ENCODE assay signal across 8 cellular contexts in genomic region chr1:112618721-112619517, GRCh38. TPM values are rescaled to one million over a fixed set of nuclear protein-coding genes. Genes with fewer than 3 reads are reported as not detected.
A peak's percentile ranks its signal among the peaks of the same experiment; 100 is the strongest.
DNase-seq lines count a peak whose midpoint lies in the region; ATAC-seq and TF ChIP-seq lines count a peak whose summit lies in the region.

A gene with protein sequence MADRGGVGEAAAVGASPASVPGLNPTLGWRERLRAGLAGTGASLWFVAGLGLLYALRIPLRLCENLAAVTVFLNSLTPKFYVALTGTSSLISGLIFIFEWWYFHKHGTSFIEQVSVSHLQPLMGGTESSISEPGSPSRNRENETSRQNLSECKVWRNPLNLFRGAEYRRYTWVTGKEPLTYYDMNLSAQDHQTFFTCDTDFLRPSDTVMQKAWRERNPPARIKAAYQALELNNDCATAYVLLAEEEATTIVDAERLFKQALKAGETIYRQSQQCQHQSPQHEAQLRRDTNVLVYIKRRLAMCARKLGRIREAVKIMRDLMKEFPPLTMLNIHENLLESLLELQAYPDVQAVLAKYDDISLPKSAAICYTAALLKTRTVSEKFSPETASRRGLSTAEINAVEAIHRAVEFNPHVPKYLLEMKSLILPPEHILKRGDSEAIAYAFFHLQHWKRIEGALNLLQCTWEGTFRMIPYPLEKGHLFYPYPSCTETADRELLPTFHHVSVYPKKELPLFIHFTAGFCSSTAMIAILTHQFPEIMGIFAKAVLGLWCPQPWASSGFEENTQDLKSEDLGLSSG (minus strand): TSS chr1:112619141. CDS start chr1:112619113, 28 bp downstream.

- H3K4me3 ChIP-seq in BJ (ENCODE audit: low read depth, low read length) = peak within 1 kb of the TSS; percentile 89
- peak within 1 kb of the TSS; percentile 93 for H3K4me3 ChIP-seq in GM23338

- H3K9me3 Mint-ChIP-seq in GM23338 = no peaks in the 10 kb centered on the region

- TF ChIP-seq CTCF in BJ (IDR thresholded peaks at IDR 0.05; ENCODE audit: insufficient read depth, low read depth, low read length) = no peak
- no peak for TF ChIP-seq CTCF in GM23338 (conservative IDR thresholded peaks at IDR 0.05; ENCODE audit: low read depth in 2 of 2)

- DNase-seq in BJ (ENCODE audit: low read depth) (no peak), GM23338 (ENCODE audit: low spot score) (peak; percentile 77), NCI-H2227 (lab: John Stamatoyannopoulos, UW; ENCODE audit: unreplicated experiment) (peak; percentile 87), dedifferentiated amniotic fluid mesenchymal stem cell (ENCODE audit: extremely low spot score) (peak; percentile 59), left kidney (ENCODE audit: low read depth, low spot score) (peak; percentile 90), HPDE6-E6E7 (ENCODE audit: extremely low spot score) (no peak)
- DNase-seq in activated CD4-positive, alpha-beta T cell treated with anti-CD3 and anti-CD28 coated beads, Interleukin-2, amount 50 U/mL, for 24 hours (ENCODE audit: low read depth in 1 of 2, low spot score in 1 of 2) = peak; percentile 35 to 36
- peak; percentile 41 to 45 for DNase-seq in stimulated activated CD4-positive, alpha-beta T cell treated with anti-CD3 and anti-CD28 coated beads, Interleukin-1b, Interleukin-23, amount 100 ng/mL, for 4 hours (ENCODE audit: low read depth in 2 of 2)

- H3K79me2 ChIP-seq in GM23338 (replicated peaks; ENCODE audit: insufficient read depth) = peaks cover 82% of the 10 kb centered on the region

- H3K4me2 ChIP-seq in GM23338 = peak within 1 kb of the TSS; percentile 96

- peaks cover 11% of the 10 kb centered on the region; the same call in 1 of the 2 replicates for H4K20me1 ChIP-seq in GM23338 (replicated peaks; ENCODE audit: insufficient read depth)

- peaks cover 20% of the 10 kb centered on the region for H3K4me1 Mint-ChIP-seq in GM23338

- H3K27me3 ChIP-seq in BJ (ENCODE audit: control insufficient read depth, insufficient read depth, low read length) (no peaks in the 10 kb centered on the region), GM23338 (ENCODE audit: insufficient read depth) (no peaks in the 10 kb centered on the region)

- H3K27me3 Mint-ChIP-seq in GM23338 (ENCODE audit: insufficient read depth, low read depth, poor library complexity) = peaks cover 10% of the 10 kb centered on the region

- H3K36me3 ChIP-seq in BJ (ENCODE audit: control insufficient read depth, insufficient read depth, low read length) (no peaks in the 10 kb centered on the region; the same call in 1 of the 2 replicates), GM23338 (ENCODE audit: insufficient read depth) (no peaks in the 10 kb centered on the region)

- H3K4me3 Mint-ChIP-seq in GM23338 = peak within 1 kb of the TSS; percentile 100

- peak within 1 kb of the TSS; percentile 100 for H3K27ac ChIP-seq in GM23338 (ENCODE audit: low read depth)

- peaks cover 11% of the 10 kb centered on the region for H3K4me1 ChIP-seq in GM23338 (ENCODE audit: insufficient read depth)

- no peaks in the 10 kb centered on the region for H3K9me2 ChIP-seq in GM23338 (ENCODE audit: insufficient read depth)

- peaks cover 4% of the 10 kb centered on the region; the same call in 1 of the 2 replicates for H3F3A ChIP-seq in GM23338 (replicated peaks; ENCODE audit: low read depth)

- peak; percentile 82 for ATAC-seq in GM23338

- CTCF ChIA-PET in BJ (lab: Yijun Ruan, JAX) = interaction anchor here (0.7 to 4.0 kb wide), 11 partner anchors 19 to 228 kb away, joined by 3 to 23 read pairs (median 3); partner anchors contain the start of genes PPM1J and RHOC

- peak within 1 kb of the TSS; percentile 89 for H2AFZ ChIP-seq in GM23338

- POLR2A ChIA-PET in BJ (lab: Charles Lee) = interaction anchor here (0.7 to 1.0 kb wide), 2 partner anchors 117 to 131 kb away, joined by 4 to 7 read pairs; no protein-coding TSS in a partner anchor

- H3K36me3 Mint-ChIP-seq in GM23338 (ENCODE audit: low read depth) = peaks cover 12% of the 10 kb centered on the region

- H3K27ac Mint-ChIP-seq in GM23338 = peak within 1 kb of the TSS; percentile 99

TF ChIP-seq in GM23338, 12 proteins besides CTCF, POLR2A, EP300 and RAD21:
- TF ChIP-seq, protein P1, sequence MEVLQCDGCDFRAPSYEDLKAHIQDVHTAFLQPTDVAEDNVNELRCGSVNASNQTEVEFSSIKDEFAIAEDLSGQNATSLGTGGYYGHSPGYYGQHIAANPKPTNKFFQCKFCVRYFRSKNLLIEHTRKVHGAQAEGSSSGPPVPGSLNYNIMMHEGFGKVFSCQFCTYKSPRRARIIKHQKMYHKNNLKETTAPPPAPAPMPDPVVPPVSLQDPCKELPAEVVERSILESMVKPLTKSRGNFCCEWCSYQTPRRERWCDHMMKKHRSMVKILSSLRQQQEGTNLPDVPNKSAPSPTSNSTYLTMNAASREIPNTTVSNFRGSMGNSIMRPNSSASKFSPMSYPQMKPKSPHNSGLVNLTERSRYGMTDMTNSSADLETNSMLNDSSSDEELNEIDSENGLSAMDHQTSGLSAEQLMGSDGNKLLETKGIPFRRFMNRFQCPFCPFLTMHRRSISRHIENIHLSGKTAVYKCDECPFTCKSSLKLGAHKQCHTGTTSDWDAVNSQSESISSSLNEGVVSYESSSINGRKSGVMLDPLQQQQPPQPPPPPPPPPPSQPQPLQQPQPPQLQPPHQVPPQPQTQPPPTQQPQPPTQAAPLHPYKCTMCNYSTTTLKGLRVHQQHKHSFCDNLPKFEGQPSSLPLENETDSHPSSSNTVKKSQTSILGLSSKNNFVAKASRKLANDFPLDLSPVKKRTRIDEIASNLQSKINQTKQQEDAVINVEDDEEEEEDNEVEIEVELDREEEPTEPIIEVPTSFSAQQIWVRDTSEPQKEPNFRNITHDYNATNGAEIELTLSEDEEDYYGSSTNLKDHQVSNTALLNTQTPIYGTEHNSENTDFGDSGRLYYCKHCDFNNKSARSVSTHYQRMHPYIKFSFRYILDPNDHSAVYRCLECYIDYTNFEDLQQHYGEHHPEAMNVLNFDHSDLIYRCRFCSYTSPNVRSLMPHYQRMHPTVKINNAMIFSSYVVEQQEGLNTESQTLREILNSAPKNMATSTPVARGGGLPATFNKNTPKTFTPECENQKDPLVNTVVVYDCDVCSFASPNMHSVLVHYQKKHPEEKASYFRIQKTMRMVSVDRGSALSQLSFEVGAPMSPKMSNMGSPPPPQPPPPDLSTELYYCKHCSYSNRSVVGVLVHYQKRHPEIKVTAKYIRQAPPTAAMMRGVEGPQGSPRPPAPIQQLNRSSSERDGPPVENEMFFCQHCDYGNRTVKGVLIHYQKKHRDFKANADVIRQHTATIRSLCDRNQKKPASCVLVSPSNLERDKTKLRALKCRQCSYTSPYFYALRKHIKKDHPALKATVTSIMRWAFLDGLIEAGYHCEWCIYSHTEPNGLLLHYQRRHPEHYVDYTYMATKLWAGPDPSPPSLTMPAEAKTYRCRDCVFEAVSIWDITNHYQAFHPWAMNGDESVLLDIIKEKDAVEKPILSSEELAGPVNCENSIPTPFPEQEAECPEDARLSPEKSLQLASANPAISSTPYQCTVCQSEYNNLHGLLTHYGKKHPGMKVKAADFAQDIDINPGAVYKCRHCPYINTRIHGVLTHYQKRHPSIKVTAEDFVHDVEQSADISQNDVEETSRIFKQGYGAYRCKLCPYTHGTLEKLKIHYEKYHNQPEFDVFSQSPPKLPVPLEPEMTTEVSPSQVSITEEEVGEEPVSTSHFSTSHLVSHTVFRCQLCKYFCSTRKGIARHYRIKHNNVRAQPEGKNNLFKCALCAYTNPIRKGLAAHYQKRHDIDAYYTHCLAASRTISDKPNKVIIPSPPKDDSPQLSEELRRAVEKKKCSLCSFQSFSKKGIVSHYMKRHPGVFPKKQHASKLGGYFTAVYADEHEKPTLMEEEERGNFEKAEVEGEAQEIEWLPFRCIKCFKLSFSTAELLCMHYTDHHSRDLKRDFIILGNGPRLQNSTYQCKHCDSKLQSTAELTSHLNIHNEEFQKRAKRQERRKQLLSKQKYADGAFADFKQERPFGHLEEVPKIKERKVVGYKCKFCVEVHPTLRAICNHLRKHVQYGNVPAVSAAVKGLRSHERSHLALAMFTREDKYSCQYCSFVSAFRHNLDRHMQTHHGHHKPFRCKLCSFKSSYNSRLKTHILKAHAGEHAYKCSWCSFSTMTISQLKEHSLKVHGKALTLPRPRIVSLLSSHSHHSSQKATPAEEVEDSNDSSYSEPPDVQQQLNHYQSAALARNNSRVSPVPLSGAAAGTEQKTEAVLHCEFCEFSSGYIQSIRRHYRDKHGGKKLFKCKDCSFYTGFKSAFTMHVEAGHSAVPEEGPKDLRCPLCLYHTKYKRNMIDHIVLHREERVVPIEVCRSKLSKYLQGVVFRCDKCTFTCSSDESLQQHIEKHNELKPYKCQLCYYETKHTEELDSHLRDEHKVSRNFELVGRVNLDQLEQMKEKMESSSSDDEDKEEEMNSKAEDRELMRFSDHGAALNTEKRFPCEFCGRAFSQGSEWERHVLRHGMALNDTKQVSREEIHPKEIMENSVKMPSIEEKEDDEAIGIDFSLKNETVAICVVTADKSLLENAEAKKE (CRISPR knock-in tag; IDR thresholded peaks at IDR 0.05) = no peak
- no peak for TF ChIP-seq STAT1 (IDR thresholded peaks at IDR 0.05; ENCODE audit: unreplicated experiment)
- no peak for TF ChIP-seq NANOG (IDR thresholded peaks at IDR 0.05; ENCODE audit: borderline replicate concordance)
- TF ChIP-seq POLR2AphosphoS5 (IDR thresholded peaks at IDR 0.05; ENCODE audit: low read depth) = peak; percentile 85
- TF ChIP-seq, protein P2, sequence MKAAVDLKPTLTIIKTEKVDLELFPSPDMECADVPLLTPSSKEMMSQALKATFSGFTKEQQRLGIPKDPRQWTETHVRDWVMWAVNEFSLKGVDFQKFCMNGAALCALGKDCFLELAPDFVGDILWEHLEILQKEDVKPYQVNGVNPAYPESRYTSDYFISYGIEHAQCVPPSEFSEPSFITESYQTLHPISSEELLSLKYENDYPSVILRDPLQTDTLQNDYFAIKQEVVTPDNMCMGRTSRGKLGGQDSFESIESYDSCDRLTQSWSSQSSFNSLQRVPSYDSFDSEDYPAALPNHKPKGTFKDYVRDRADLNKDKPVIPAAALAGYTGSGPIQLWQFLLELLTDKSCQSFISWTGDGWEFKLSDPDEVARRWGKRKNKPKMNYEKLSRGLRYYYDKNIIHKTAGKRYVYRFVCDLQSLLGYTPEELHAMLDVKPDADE (IDR thresholded peaks at IDR 0.05) = peak; percentile 34; the same call in 1 of the 2 replicates
- TF ChIP-seq EZH2 (IDR thresholded peaks at IDR 0.05; ENCODE audit: low read depth, unreplicated experiment) = no peak

RNA-seq across cellular contexts. Expression of the gene that starts here (rescaled TPM):
- 7.2 and 9.3 TPM in 2 replicates for polyA plus RNA-seq in BJ (2011; rRNA removed)
- 6.7 and 7.3 TPM in 2 replicates for polyA minus RNA-seq in BJ (2011; rRNA and poly(A)+ RNA removed)
- 18.2 and 30.0 TPM in 2 replicates for total RNA-seq in GM23338 (2014; rRNA removed; shearing (Covaris generic))
- 20.6 and 21.0 TPM in 2 replicates for polyA plus RNA-seq in GM23338 (2016; fragmentation: Nextera tagmentation; extraction: Ambion mirVana)

Comparison
In these comparisons a context has a peak if more than half of its experiments do, and no peak if none do; other contexts are left out.
1. DNase-seq: peak in GM23338 (single experiment), NCI-H2227 (single experiment), activated CD4-positive, alpha-beta T cell treated with anti-CD3 and anti-CD28 coated beads, Interleukin-2, amount 50 U/mL, for 24 hours (2 of 2), dedifferentiated amniotic fluid mesenchymal stem cell (single experiment), left kidney (single experiment) and stimulated activated CD4-positive, alpha-beta T cell treated with anti-CD3 and anti-CD28 coated beads, Interleukin-1b, Interleukin-23, amount 100 ng/mL, for 4 hours (2 of 2); none in BJ (single experiment) and HPDE6-E6E7 (single experiment).